In genomic region chr11:8779107-8779506, GRCh38 we compare ENCODE assay signal across 14 cellular contexts.
DNase-seq lines count a peak whose midpoint lies in the region; ATAC-seq, FAIRE-seq and TF ChIP-seq lines count a peak whose summit lies in the region.
"Had no signal": no experiment of that assay in that cellular context is flagged by ENCODE, and none has a peak within 500 bp of the region (broad histone marks: within the 10 kb centered on the region; RNA-seq: fewer than 3 reads in every experiment).

No MANE protein-coding gene starts in this region.

- H3K27me3 ChIP-seq in colonic mucosa (no peaks in the 10 kb centered on the region), gastrocnemius medialis (no peaks in the 10 kb centered on the region), brain microvascular endothelial cell (replicated peaks) (no peaks in the 10 kb centered on the region)

- FAIRE-seq in GM12891 (lab: Jason Lieb, UNC): peak; percentile 50
- FAIRE-seq: H1 had no signal

- DNase-seq in GM12891 (ENCODE audit: insufficient read length, low spot score) (no peak), colonic mucosa (no peak), islet precursor cell (peak; percentile 25), gastrocnemius medialis (no peak), brain microvascular endothelial cell (no peak)
- no peak for DNase-seq in activated CD4-positive, CD25-positive, alpha-beta regulatory T cell treated with anti-CD3 and anti-CD28 coated beads, Interleukin-2, amount 50 U/mL, for 72 hours
- DNase-seq: activated T-cell treated with anti-CD3 and anti-CD28 coated beads, Interleukin-2, amount 50 U/mL, for 1 hour; CD4-positive, alpha-beta T cell; NCI-H187 treated with DMSO at 0.1 percent for 48 hours; NCI-H524 treated with DMSO at 0.1 percent for 48 hours; PC-3 had no signal

- in situ Hi-C loops in gastrocnemius medialis (cut with MboI; ENCODE audit: low sequenced_read_pairs in 4 of 4): no loop called here
- in situ Hi-C loops in brain microvascular endothelial cell (cut with HindIII; ENCODE audit: low pct_ligation_motif_present, low sequenced_read_pairs): no loop called here

- H3K9me3 ChIP-seq in colonic mucosa (no peaks in the 10 kb centered on the region), gastrocnemius medialis (no peaks in the 10 kb centered on the region)

- TF ChIP-seq CTCF in colonic mucosa (IDR thresholded peaks at IDR 0.05) (no peak), gastrocnemius medialis (IDR thresholded peaks at IDR 0.05 in 4 of 5, conservative IDR thresholded peaks at IDR 0.05 in 1 of 5) (no peak), brain microvascular endothelial cell (IDR thresholded peaks at IDR 0.05; ENCODE audit: low read depth, low read length, missing control alignments) (no peak)

- ATAC-seq in gastrocnemius medialis (peak; percentile 29 to 63), HG03196 (IDR thresholded peaks at IDR 0.05; ENCODE audit: unreplicated experiment) (no peak), HG03175 (IDR thresholded peaks at IDR 0.05; ENCODE audit: unreplicated experiment) (no peak)
- ATAC-seq: PC-3 had no signal

- no peak overlapping the region for H3K9ac ChIP-seq in colonic mucosa (ENCODE audit: low read depth in 2 of 2, low read length in 2 of 2)

- intact Hi-C loops in colonic mucosa (cut with DNase I): no loop called here
- intact Hi-C loops in gastrocnemius medialis (cut with DNase I; ENCODE audit: low total_unique reads): no loop called here

- H3K27ac ChIP-seq in colonic mucosa: peak overlapping the region; percentile 26
- H3K27ac ChIP-seq in gastrocnemius medialis: peak overlapping the region; percentile 71 to 75 (median 73)
- no peak overlapping the region for H3K27ac ChIP-seq in brain microvascular endothelial cell

- H3K4me3 ChIP-seq in colonic mucosa (no peak overlapping the region), gastrocnemius medialis (no peak overlapping the region), brain microvascular endothelial cell (ENCODE audit: low read depth, low read length) (no peak overlapping the region)

- H3K4me1 ChIP-seq in colonic mucosa: no peaks in the 10 kb centered on the region
- H3K4me1 ChIP-seq in gastrocnemius medialis: peaks cover 52 to 53% of the 10 kb centered on the region in 2 donors

- no peak for TF ChIP-seq POLR2A in GM12891 (IDR thresholded peaks at IDR 0.05; ENCODE audit: low read depth, low read length)
- no peak for TF ChIP-seq POLR2A in gastrocnemius medialis (IDR thresholded peaks at IDR 0.05)

- H3K36me3 ChIP-seq in colonic mucosa: no peaks in the 10 kb centered on the region
- no peaks in the 10 kb centered on the region for H3K36me3 ChIP-seq in gastrocnemius medialis
- no peaks in the 10 kb centered on the region for H3K36me3 ChIP-seq in brain microvascular endothelial cell (replicated peaks)

TF ChIP-seq in GM12891, 5 proteins besides CTCF, POLR2A, EP300 and RAD21:
- TF ChIP-seq PAX5 (IDR thresholded peaks at IDR 0.05; ENCODE audit: insufficient read depth, low read length, severe bottlenecking) (no peak), POLR2AphosphoS5 (IDR thresholded peaks at IDR 0.05; ENCODE audit: low read depth, low read length) (no peak), SPI1 (IDR thresholded peaks at IDR 0.05; ENCODE audit: low read depth, low read length) (no peak), POU2F2 (IDR thresholded peaks at IDR 0.05; ENCODE audit: low read depth, low read length) (no peak), TAF1 (IDR thresholded peaks at IDR 0.05; ENCODE audit: low read depth, low read length) (no peak)
TF ChIP-seq in GM12891: peak in this region for 0.

Comparison
In these comparisons a context has a peak if more than half of its experiments do, and no peak if none do; other contexts are left out.
1. ATAC-seq: peak in gastrocnemius medialis (2 of 2); none in HG03196 (single experiment) and HG03175 (single experiment).